In genomic region chr18:74652392-74652988, GRCh38 we compare ENCODE assay signal across 8 cellular contexts. TPM values are rescaled to one million over a fixed set of nuclear protein-coding genes. Genes with fewer than 3 reads are reported as not detected.
DNase-seq lines count a peak whose midpoint lies in the region; ATAC-seq, FAIRE-seq and TF ChIP-seq lines count a peak whose summit lies in the region.

No MANE protein-coding gene starts in this region.

- no peaks in the 10 kb centered on the region; the same call in 1 of the 2 replicates for H3K4me1 ChIP-seq in GM23338 (ENCODE audit: insufficient read depth)
- H3K4me1 ChIP-seq in keratinocyte (ENCODE audit: control insufficient read depth, extremely low read depth, insufficient read depth, low read length): no peaks in the 10 kb centered on the region

- H3F3A ChIP-seq in GM23338 (replicated peaks; ENCODE audit: low read depth): no peaks in the 10 kb centered on the region

- H2AFZ ChIP-seq in GM23338 (no peak overlapping the region), keratinocyte (ENCODE audit: control insufficient read depth, low read length) (no peak overlapping the region)

- no peaks in the 10 kb centered on the region for H3K27me3 Mint-ChIP-seq in GM23338 (ENCODE audit: insufficient read depth, low read depth, poor library complexity)
- no peaks in the 10 kb centered on the region for H3K27me3 Mint-ChIP-seq in stimulated activated memory B cell treated with anti-CD40 and anti-IgM and Interleukin-4, amounts not matched to agents 10 μg/mL and 1 μg/mL and 100 μg/mL, for 72 hours

- no peak overlapping the region for H3K9ac ChIP-seq in keratinocyte (ENCODE audit: control insufficient read depth, extremely low read depth, insufficient read depth, low read length)

- no peak overlapping the region for H3K4me3 ChIP-seq in GM23338
- no peak overlapping the region for H3K4me3 ChIP-seq in keratinocyte (ENCODE audit: control insufficient read depth in 2 of 3, extremely low read depth in 1 of 3, insufficient read depth in 2 of 3, low read depth in 1 of 3, low read length in 3 of 3)

- H3K36me3 Mint-ChIP-seq in GM23338 (ENCODE audit: low read depth): no peaks in the 10 kb centered on the region
- H3K36me3 Mint-ChIP-seq in stimulated activated memory B cell treated with anti-CD40 and anti-IgM and Interleukin-4, amounts not matched to agents 10 μg/mL and 1 μg/mL and 100 μg/mL, for 72 hours: peaks cover 15% of the 10 kb centered on the region

- no peak overlapping the region for H3K4me2 ChIP-seq in GM23338
- H3K4me2 ChIP-seq in keratinocyte (ENCODE audit: control insufficient read depth, extremely low read depth, insufficient read depth, low read depth, low read length): no peak overlapping the region

- H3K9me2 ChIP-seq in GM23338 (ENCODE audit: insufficient read depth): no peaks in the 10 kb centered on the region

- no peaks in the 10 kb centered on the region for H3K9me3 Mint-ChIP-seq in GM23338
- no peaks in the 10 kb centered on the region for H3K9me3 Mint-ChIP-seq in stimulated activated memory B cell treated with anti-CD40 and anti-IgM and Interleukin-4, amounts not matched to agents 10 μg/mL and 1 μg/mL and 100 μg/mL, for 72 hours

- FAIRE-seq in keratinocyte (lab: Jason Lieb, UNC): no peak

- H4K20me1 ChIP-seq in GM23338 (replicated peaks; ENCODE audit: insufficient read depth) (no peaks in the 10 kb centered on the region), keratinocyte (ENCODE audit: control insufficient read depth, extremely low read depth, insufficient read depth, low read length) (no peaks in the 10 kb centered on the region)

- H3K79me2 ChIP-seq in GM23338 (replicated peaks; ENCODE audit: insufficient read depth): no peaks in the 10 kb centered on the region
- H3K79me2 ChIP-seq in keratinocyte (ENCODE audit: control insufficient read depth, insufficient read depth, low read length): no peaks in the 10 kb centered on the region

- DNase-seq in DMS53 treated with DMSO at 0.1 percent for 48 hours (lab: John Stamatoyannopoulos, UW; ENCODE audit: unreplicated experiment) (peak; percentile 67), GM23338 (ENCODE audit: low spot score) (peak; percentile 72), NCI-H2081 treated with DMSO at 0.1 percent for 48 hours (lab: John Stamatoyannopoulos, UW) (peak; percentile 23), amniotic epithelial cell (ENCODE audit: low read depth) (peak; percentile 49), keratinocyte (ENCODE audit: low read depth, low spot score) (no peak)

- H3K27ac ChIP-seq in GM23338 (ENCODE audit: low read depth) (no peak overlapping the region), keratinocyte (ENCODE audit: control insufficient read depth, insufficient read depth, low read length) (no peak overlapping the region)

- H3K36me3 ChIP-seq in GM23338 (ENCODE audit: insufficient read depth) (no peaks in the 10 kb centered on the region), keratinocyte (ENCODE audit: control insufficient read depth in 2 of 2, extremely low read depth in 1 of 2, insufficient read depth in 2 of 2, low read length in 2 of 2) (no peaks in the 10 kb centered on the region)

- TF ChIP-seq CTCF in GM23338 (conservative IDR thresholded peaks at IDR 0.05; ENCODE audit: low read depth in 2 of 2) (peak; percentile 57 to 73), keratinocyte (optimal IDR thresholded peaks at IDR 0.05 in 1 of 3, IDR thresholded peaks at IDR 0.05 in 1 of 3, conservative IDR thresholded peaks at IDR 0.05 in 1 of 3; ENCODE audit: extremely low read depth in 1 of 3, insufficient read depth in 2 of 3, low read length in 3 of 3) (peak in 2 of 3 experiments; percentile 24 to 31)

- H3K4me3 Mint-ChIP-seq in GM23338: no peak overlapping the region
- no peak overlapping the region for H3K4me3 Mint-ChIP-seq in stimulated activated memory B cell treated with anti-CD40 and anti-IgM and Interleukin-4, amounts not matched to agents 10 μg/mL and 1 μg/mL and 100 μg/mL, for 72 hours

- ATAC-seq in GM23338 (no peak), GM21526 (IDR thresholded peaks at IDR 0.05; ENCODE audit: low FRiP score, unreplicated experiment) (no peak), HG02970 (IDR thresholded peaks at IDR 0.05; ENCODE audit: low FRiP score, unreplicated experiment) (no peak)
- ATAC-seq in stimulated activated memory B cell treated with anti-CD40 and anti-IgM and Interleukin-4, amounts not matched to agents 10 μg/mL and 1 μg/mL and 100 μg/mL, for 72 hours: no peak

- H3K9me1 ChIP-seq in keratinocyte (ENCODE audit: control insufficient read depth, extremely low read depth, insufficient read depth, low read length): no peaks in the 10 kb centered on the region

- H3K27ac Mint-ChIP-seq in GM23338: no peak overlapping the region
- no peak overlapping the region for H3K27ac Mint-ChIP-seq in stimulated activated memory B cell treated with anti-CD40 and anti-IgM and Interleukin-4, amounts not matched to agents 10 μg/mL and 1 μg/mL and 100 μg/mL, for 72 hours

- no peaks in the 10 kb centered on the region for H3K9me3 ChIP-seq in keratinocyte (ENCODE audit: control insufficient read depth, low read depth, low read length)

- dilution Hi-C loops in keratinocyte (cut with MboI; ENCODE audit: extremely low pct_ligation_motif_present, low sequenced_read_pairs): no loop called here

- H3K27me3 ChIP-seq in GM23338 (ENCODE audit: insufficient read depth) (no peaks in the 10 kb centered on the region), keratinocyte (ENCODE audit: control insufficient read depth, extremely low read depth, insufficient read depth, low read length) (no peaks in the 10 kb centered on the region)

- peaks cover 22% of the 10 kb centered on the region; the same call in 2 of the 3 replicates for H3K4me1 Mint-ChIP-seq in GM23338
- peaks cover 1% of the 10 kb centered on the region for H3K4me1 Mint-ChIP-seq in stimulated activated memory B cell treated with anti-CD40 and anti-IgM and Interleukin-4, amounts not matched to agents 10 μg/mL and 1 μg/mL and 100 μg/mL, for 72 hours

TF ChIP-seq in GM23338, 12 proteins besides CTCF, POLR2A, EP300 and RAD21 (continues in another document):
- TF ChIP-seq ZNF114 (CRISPR knock-in tag; IDR thresholded peaks at IDR 0.05): no peak
- TF ChIP-seq ZNF331 (CRISPR knock-in tag; IDR thresholded peaks at IDR 0.05; ENCODE audit: low read depth): no peak
- no peak for TF ChIP-seq JUNB (IDR thresholded peaks at IDR 0.05; ENCODE audit: unreplicated experiment)
- no peak for TF ChIP-seq CREB1 (CRISPR knock-in tag; IDR thresholded peaks at IDR 0.05; ENCODE audit: low read depth)
- no peak for TF ChIP-seq ETS1 (IDR thresholded peaks at IDR 0.05)
- no peak for TF ChIP-seq EZH2phosphoT487 (IDR thresholded peaks at IDR 0.05; ENCODE audit: unreplicated experiment)
- TF ChIP-seq POLR2AphosphoS5 (IDR thresholded peaks at IDR 0.05; ENCODE audit: low read depth): no peak
- TF ChIP-seq STAT1 (IDR thresholded peaks at IDR 0.05; ENCODE audit: unreplicated experiment): no peak

RNA-seq across cellular contexts. Expression of gene ZNF407, which starts 54.8 kb away (rescaled TPM):
- 8.5 and 10.4 TPM in 2 replicates for total RNA-seq in GM23338 (2014; rRNA removed; shearing (Covaris generic))
- polyA plus RNA-seq in GM23338 (2016; fragmentation: Nextera tagmentation; extraction: Ambion mirVana) (2.1 and 2.6 TPM in 2 replicates), keratinocyte (2.8 to 3.8 TPM (median 3.2 TPM) in 3 replicates)
- polyA plus RNA-seq in keratinocyte (2011; ENCODE audit: low read depth): 2.9 TPM
- polyA plus RNA-seq in keratinocyte (2011; cell fraction: cytosol; rRNA removed): 1.9 and 2.3 TPM in 2 replicates
- polyA plus RNA-seq in keratinocyte (2011; cell fraction: nucleus; rRNA removed): 7.4 and 8.0 TPM in 2 replicates
- 2.3 and 4.0 TPM in 2 replicates for polyA plus RNA-seq in keratinocyte (2012; ENCODE audit: low replicate concordance)
- polyA minus RNA-seq in keratinocyte: 6.8 to 29.1 TPM (median 13.8 TPM) in 3 replicates
- 8.6 TPM for polyA minus RNA-seq in keratinocyte (2011; cell fraction: cytosol; rRNA and poly(A)+ RNA removed)
- 32.9 and 47.6 TPM in 2 replicates for polyA minus RNA-seq in keratinocyte (2011; cell fraction: nucleus; rRNA and poly(A)+ RNA removed)
